ENCODE assay signal across 1 cellular context in the genomic region with DNA sequence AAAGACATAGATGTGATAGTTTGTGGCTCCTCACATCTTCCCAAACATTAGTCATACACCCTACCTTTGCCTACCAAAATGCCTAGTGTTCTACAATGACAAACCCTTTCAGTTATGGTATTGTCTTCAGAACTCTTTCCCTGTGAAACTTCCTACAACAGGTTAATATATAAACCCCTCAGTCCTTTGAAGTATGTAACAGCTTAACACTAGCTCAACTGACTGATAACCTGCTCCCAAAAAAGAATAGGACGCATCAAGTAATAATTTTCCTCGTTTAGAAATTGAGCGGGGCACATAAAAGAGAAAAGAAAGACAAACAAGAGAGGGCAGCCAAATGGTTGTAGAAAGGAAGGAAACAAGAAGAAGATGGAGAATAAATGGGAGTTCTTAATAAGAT.
TF ChIP-seq lines count a peak whose summit lies in the region.

No MANE protein-coding gene starts in this region.

TF ChIP-seq in HepG2, 621 proteins besides CTCF, POLR2A, EP300 and RAD21 (continues in another document):
- TF ChIP-seq SOX6 (IDR thresholded peaks at IDR 0.05) (no peak), SOX6 (CRISPR knock-in tag; IDR thresholded peaks at IDR 0.05) (peak; percentile 97), FOXC1 (CRISPR knock-in tag; IDR thresholded peaks at IDR 0.05; ENCODE audit: borderline replicate concordance) (no peak), TCF7 (IDR thresholded peaks at IDR 0.05; ENCODE audit: low read depth) (peak; percentile 89), U2AF2 (IDR thresholded peaks at IDR 0.05; ENCODE audit: low read depth, low read length) (no peak), ZNF792 (CRISPR knock-in tag; IDR thresholded peaks at IDR 0.05) (peak; percentile 76; the same call in 1 of the 2 replicates), ZNF644 (CRISPR knock-in tag; IDR thresholded peaks at IDR 0.05; ENCODE audit: low read depth) (0 out of 2 replicates have a peak, but pooled peaks have one; percentile 9), RCOR2 (CRISPR knock-in tag; IDR thresholded peaks at IDR 0.05) (peak; percentile 73), RXRB (CRISPR knock-in tag; IDR thresholded peaks at IDR 0.05; ENCODE audit: borderline replicate concordance) (peak; percentile 53; the same call in 1 of the 2 replicates), HOXD1 (CRISPR knock-in tag; IDR thresholded peaks at IDR 0.05) (0 out of 2 replicates have a peak, but pooled peaks have one; percentile 24), FOXP1 (IDR thresholded peaks at IDR 0.05) (no peak), FOXP1 (CRISPR knock-in tag; IDR thresholded peaks at IDR 0.05) (peak; percentile 75; the same call in 1 of the 2 replicates), ZNF703 (CRISPR knock-in tag; IDR thresholded peaks at IDR 0.05; ENCODE audit: borderline replicate concordance) (no peak), NCOA2 (CRISPR knock-in tag; IDR thresholded peaks at IDR 0.05) (peak; percentile 74), ZNF253 (CRISPR knock-in tag; IDR thresholded peaks at IDR 0.05; ENCODE audit: borderline replicate concordance) (no peak), ATF1 (CRISPR knock-in tag; IDR thresholded peaks at IDR 0.05) (peak; percentile 49; the same call in 1 of the 2 replicates), ZMYM4 (CRISPR knock-in tag; IDR thresholded peaks at IDR 0.05) (peak; percentile 21; the same call in 1 of the 2 replicates), CREM (IDR thresholded peaks at IDR 0.05) (peak; percentile 53), CREM (CRISPR knock-in tag; IDR thresholded peaks at IDR 0.05) (no peak), ZNF550 (CRISPR knock-in tag; IDR thresholded peaks at IDR 0.05; ENCODE audit: borderline replicate concordance) (no peak), CENPT (CRISPR knock-in tag; IDR thresholded peaks at IDR 0.05; ENCODE audit: low read depth) (no peak), DMAP1 (CRISPR knock-in tag; IDR thresholded peaks at IDR 0.05) (peak; percentile 45; the same call in 1 of the 2 replicates), ZBTB42 (CRISPR knock-in tag; IDR thresholded peaks at IDR 0.05) (no peak), CREB1 (IDR thresholded peaks at IDR 0.05) (no peak), CREB1 (CRISPR knock-in tag; IDR thresholded peaks at IDR 0.05) (peak; percentile 47; the same call in 1 of the 2 replicates), ISL2 (CRISPR knock-in tag; IDR thresholded peaks at IDR 0.05) (peak; percentile 72), FOXA1 (IDR thresholded peaks at IDR 0.05) (no peak), FOXA1 (CRISPR knock-in tag; IDR thresholded peaks at IDR 0.05) (peak; percentile 37; the same call in 1 of the 2 replicates), ZSCAN31 (CRISPR knock-in tag; IDR thresholded peaks at IDR 0.05; ENCODE audit: low read depth) (no peak), TBX2 (CRISPR knock-in tag; IDR thresholded peaks at IDR 0.05; ENCODE audit: borderline replicate concordance) (peak; percentile 78), SMAD3 (CRISPR knock-in tag; IDR thresholded peaks at IDR 0.05) (no peak), ARNT2 (CRISPR knock-in tag; IDR thresholded peaks at IDR 0.05; ENCODE audit: low read depth) (no peak), EHMT2 (IDR thresholded peaks at IDR 0.05; ENCODE audit: borderline replicate concordance, low read depth, low read length) (0 out of 2 replicates have a peak, but pooled peaks have one; percentile 15), SOX13 (IDR thresholded peaks at IDR 0.05) (peak; percentile 60; the same call in 1 of the 2 replicates), SOX13 (CRISPR knock-in tag; conservative IDR thresholded peaks at IDR 0.05 in 1 of 2, IDR thresholded peaks at IDR 0.05 in 1 of 2) (peak in 1 of 2 experiments; percentile 98; a peak in 2 of 4 replicates), BCL6 (CRISPR knock-in tag; IDR thresholded peaks at IDR 0.05) (peak; percentile 67; the same call in 1 of the 2 replicates), NR2F1 (CRISPR knock-in tag; IDR thresholded peaks at IDR 0.05) (no peak), ZNF570 (CRISPR knock-in tag; IDR thresholded peaks at IDR 0.05; ENCODE audit: borderline replicate concordance) (no peak), TCF7L2 (IDR thresholded peaks at IDR 0.05; ENCODE audit: low read depth, low read length) (peak; percentile 86), ERF (CRISPR knock-in tag; IDR thresholded peaks at IDR 0.05) (no peak)
- TF ChIP-seq, protein P1, sequence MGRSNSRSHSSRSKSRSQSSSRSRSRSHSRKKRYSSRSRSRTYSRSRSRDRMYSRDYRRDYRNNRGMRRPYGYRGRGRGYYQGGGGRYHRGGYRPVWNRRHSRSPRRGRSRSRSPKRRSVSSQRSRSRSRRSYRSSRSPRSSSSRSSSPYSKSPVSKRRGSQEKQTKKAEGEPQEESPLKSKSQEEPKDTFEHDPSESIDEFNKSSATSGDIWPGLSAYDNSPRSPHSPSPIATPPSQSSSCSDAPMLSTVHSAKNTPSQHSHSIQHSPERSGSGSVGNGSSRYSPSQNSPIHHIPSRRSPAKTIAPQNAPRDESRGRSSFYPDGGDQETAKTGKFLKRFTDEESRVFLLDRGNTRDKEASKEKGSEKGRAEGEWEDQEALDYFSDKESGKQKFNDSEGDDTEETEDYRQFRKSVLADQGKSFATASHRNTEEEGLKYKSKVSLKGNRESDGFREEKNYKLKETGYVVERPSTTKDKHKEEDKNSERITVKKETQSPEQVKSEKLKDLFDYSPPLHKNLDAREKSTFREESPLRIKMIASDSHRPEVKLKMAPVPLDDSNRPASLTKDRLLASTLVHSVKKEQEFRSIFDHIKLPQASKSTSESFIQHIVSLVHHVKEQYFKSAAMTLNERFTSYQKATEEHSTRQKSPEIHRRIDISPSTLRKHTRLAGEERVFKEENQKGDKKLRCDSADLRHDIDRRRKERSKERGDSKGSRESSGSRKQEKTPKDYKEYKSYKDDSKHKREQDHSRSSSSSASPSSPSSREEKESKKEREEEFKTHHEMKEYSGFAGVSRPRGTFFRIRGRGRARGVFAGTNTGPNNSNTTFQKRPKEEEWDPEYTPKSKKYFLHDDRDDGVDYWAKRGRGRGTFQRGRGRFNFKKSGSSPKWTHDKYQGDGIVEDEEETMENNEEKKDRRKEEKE (IDR thresholded peaks at IDR 0.05) = no peak
- TF ChIP-seq, protein P2, sequence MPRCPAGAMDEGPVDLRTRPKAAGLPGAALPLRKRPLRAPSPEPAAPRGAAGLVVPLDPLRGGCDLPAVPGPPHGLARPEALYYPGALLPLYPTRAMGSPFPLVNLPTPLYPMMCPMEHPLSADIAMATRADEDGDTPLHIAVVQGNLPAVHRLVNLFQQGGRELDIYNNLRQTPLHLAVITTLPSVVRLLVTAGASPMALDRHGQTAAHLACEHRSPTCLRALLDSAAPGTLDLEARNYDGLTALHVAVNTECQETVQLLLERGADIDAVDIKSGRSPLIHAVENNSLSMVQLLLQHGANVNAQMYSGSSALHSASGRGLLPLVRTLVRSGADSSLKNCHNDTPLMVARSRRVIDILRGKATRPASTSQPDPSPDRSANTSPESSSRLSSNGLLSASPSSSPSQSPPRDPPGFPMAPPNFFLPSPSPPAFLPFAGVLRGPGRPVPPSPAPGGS (CRISPR knock-in tag; IDR thresholded peaks at IDR 0.05) = no peak
- TF ChIP-seq, protein P3, sequence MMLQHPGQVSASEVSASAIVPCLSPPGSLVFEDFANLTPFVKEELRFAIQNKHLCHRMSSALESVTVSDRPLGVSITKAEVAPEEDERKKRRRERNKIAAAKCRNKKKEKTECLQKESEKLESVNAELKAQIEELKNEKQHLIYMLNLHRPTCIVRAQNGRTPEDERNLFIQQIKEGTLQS (CRISPR knock-in tag; IDR thresholded peaks at IDR 0.05) = peak; percentile 22; the same call in 1 of the 2 replicates
- TF ChIP-seq, protein P4, sequence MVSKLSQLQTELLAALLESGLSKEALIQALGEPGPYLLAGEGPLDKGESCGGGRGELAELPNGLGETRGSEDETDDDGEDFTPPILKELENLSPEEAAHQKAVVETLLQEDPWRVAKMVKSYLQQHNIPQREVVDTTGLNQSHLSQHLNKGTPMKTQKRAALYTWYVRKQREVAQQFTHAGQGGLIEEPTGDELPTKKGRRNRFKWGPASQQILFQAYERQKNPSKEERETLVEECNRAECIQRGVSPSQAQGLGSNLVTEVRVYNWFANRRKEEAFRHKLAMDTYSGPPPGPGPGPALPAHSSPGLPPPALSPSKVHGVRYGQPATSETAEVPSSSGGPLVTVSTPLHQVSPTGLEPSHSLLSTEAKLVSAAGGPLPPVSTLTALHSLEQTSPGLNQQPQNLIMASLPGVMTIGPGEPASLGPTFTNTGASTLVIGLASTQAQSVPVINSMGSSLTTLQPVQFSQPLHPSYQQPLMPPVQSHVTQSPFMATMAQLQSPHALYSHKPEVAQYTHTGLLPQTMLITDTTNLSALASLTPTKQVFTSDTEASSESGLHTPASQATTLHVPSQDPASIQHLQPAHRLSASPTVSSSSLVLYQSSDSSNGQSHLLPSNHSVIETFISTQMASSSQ (IDR thresholded peaks at IDR 0.05; ENCODE audit: low read depth) = peak; percentile 94
- TF ChIP-seq, protein P4 (CRISPR knock-in tag; IDR thresholded peaks at IDR 0.05; ENCODE audit: borderline replicate concordance) = peak; percentile 97
- TF ChIP-seq, protein P5, sequence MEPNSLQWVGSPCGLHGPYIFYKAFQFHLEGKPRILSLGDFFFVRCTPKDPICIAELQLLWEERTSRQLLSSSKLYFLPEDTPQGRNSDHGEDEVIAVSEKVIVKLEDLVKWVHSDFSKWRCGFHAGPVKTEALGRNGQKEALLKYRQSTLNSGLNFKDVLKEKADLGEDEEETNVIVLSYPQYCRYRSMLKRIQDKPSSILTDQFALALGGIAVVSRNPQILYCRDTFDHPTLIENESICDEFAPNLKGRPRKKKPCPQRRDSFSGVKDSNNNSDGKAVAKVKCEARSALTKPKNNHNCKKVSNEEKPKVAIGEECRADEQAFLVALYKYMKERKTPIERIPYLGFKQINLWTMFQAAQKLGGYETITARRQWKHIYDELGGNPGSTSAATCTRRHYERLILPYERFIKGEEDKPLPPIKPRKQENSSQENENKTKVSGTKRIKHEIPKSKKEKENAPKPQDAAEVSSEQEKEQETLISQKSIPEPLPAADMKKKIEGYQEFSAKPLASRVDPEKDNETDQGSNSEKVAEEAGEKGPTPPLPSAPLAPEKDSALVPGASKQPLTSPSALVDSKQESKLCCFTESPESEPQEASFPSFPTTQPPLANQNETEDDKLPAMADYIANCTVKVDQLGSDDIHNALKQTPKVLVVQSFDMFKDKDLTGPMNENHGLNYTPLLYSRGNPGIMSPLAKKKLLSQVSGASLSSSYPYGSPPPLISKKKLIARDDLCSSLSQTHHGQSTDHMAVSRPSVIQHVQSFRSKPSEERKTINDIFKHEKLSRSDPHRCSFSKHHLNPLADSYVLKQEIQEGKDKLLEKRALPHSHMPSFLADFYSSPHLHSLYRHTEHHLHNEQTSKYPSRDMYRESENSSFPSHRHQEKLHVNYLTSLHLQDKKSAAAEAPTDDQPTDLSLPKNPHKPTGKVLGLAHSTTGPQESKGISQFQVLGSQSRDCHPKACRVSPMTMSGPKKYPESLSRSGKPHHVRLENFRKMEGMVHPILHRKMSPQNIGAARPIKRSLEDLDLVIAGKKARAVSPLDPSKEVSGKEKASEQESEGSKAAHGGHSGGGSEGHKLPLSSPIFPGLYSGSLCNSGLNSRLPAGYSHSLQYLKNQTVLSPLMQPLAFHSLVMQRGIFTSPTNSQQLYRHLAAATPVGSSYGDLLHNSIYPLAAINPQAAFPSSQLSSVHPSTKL (CRISPR knock-in tag; IDR thresholded peaks at IDR 0.05) = peak; percentile 91
- TF ChIP-seq, protein P6, sequence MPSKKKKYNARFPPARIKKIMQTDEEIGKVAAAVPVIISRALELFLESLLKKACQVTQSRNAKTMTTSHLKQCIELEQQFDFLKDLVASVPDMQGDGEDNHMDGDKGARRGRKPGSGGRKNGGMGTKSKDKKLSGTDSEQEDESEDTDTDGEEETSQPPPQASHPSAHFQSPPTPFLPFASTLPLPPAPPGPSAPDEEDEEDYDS (CRISPR knock-in tag; IDR thresholded peaks at IDR 0.05) = no peak
- TF ChIP-seq, protein P7, sequence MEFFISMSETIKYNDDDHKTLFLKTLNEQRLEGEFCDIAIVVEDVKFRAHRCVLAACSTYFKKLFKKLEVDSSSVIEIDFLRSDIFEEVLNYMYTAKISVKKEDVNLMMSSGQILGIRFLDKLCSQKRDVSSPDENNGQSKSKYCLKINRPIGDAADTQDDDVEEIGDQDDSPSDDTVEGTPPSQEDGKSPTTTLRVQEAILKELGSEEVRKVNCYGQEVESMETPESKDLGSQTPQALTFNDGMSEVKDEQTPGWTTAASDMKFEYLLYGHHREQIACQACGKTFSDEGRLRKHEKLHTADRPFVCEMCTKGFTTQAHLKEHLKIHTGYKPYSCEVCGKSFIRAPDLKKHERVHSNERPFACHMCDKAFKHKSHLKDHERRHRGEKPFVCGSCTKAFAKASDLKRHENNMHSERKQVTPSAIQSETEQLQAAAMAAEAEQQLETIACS (CRISPR knock-in tag; IDR thresholded peaks at IDR 0.05) = no peak
- TF ChIP-seq, protein P8, sequence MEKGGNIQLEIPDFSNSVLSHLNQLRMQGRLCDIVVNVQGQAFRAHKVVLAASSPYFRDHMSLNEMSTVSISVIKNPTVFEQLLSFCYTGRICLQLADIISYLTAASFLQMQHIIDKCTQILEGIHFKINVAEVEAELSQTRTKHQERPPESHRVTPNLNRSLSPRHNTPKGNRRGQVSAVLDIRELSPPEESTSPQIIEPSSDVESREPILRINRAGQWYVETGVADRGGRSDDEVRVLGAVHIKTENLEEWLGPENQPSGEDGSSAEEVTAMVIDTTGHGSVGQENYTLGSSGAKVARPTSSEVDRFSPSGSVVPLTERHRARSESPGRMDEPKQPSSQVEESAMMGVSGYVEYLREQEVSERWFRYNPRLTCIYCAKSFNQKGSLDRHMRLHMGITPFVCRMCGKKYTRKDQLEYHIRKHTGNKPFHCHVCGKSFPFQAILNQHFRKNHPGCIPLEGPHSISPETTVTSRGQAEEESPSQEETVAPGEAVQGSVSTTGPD (CRISPR knock-in tag; IDR thresholded peaks at IDR 0.05) = no peak
- TF ChIP-seq, protein P9, sequence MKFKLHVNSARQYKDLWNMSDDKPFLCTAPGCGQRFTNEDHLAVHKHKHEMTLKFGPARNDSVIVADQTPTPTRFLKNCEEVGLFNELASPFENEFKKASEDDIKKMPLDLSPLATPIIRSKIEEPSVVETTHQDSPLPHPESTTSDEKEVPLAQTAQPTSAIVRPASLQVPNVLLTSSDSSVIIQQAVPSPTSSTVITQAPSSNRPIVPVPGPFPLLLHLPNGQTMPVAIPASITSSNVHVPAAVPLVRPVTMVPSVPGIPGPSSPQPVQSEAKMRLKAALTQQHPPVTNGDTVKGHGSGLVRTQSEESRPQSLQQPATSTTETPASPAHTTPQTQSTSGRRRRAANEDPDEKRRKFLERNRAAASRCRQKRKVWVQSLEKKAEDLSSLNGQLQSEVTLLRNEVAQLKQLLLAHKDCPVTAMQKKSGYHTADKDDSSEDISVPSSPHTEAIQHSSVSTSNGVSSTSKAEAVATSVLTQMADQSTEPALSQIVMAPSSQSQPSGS (CRISPR knock-in tag; IDR thresholded peaks at IDR 0.05) = no peak
